Comparison of ENCODE assay signal across 13 cellular contexts in the genomic region with DNA sequence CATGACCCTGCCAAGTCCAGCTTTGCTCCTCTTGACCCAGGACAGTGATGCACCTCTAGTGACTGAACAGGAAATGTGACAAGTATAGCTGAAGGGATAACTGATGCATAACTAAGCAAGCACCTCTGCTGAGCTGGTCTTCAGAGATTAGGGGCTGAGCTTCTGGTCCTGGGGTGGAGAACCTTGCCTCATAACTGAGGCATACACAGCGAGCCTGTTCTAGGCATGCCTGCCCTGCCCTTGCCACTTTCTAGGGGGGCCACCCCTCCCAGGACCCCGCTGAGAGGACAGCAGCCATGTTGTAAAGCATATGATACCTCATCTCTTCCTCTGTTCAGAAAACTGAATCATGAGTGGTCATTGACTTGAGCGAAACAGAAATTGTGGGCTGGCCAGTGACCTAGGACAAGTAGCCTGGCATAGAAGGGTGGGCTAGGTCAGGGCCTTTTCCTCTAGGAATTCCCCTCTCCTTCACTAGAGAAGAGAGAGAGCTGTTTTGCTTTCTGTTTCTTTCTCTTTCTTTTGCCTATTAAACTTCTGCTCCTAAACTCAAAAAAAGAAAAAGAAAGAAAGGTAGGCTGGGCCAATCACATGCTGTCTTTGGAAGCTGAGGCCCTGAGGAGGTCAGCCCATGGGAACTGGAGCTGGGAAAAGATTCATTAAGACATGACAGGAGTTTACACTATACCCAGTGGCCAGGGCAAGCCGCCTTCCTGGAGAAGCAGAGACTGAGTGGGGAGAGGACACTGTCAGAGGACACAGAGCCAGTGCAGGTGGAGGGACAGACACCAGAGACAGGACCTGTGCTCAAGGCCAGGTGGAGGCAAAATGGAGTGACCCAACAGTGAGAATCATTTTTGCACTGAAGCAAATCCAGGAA. TPM values are rescaled to one million over a fixed set of nuclear protein-coding genes. Genes with fewer than 3 reads are reported as not detected.
DNase-seq lines count a peak whose midpoint lies in the region; ATAC-seq, FAIRE-seq and TF ChIP-seq lines count a peak whose summit lies in the region.
"Had no signal": no experiment of that assay in that cellular context is flagged by ENCODE, and none has a peak within 500 bp of the region (broad histone marks: within the 10 kb centered on the region; RNA-seq: fewer than 3 reads in every experiment).

No MANE protein-coding gene starts in this region.

- ATAC-seq in GM19372 (IDR thresholded peaks at IDR 0.05; ENCODE audit: low read depth, unreplicated experiment) (peak; percentile 69), HG03045 (IDR thresholded peaks at IDR 0.05; ENCODE audit: unreplicated experiment) (peak; percentile 68)
- no peak for ATAC-seq in activated naive CD8-positive, alpha-beta T cell treated with anti-CD3 and anti-CD28 coated beads, Interleukin-2, amount 10 ng/mL, durations not matched to agents 7 days and 5 days (ENCODE audit: low read depth)
- ATAC-seq: WTC11 had no signal

- no peaks in the 10 kb centered on the region for H3K9me3 ChIP-seq in ascending aorta

- POLR2A ChIA-PET in activated naive CD8-positive, alpha-beta T cell treated with anti-CD3 and anti-CD28 coated beads, Interleukin-2, amount 10 ng/mL, durations not matched to agents 7 days and 5 days (lab: Charles Lee) = no interaction called here

- no peaks in the 10 kb centered on the region for H3K27me3 Mint-ChIP-seq in activated naive CD8-positive, alpha-beta T cell treated with anti-CD3 and anti-CD28 coated beads, Interleukin-2, amount 10 ng/mL, durations not matched to agents 7 days and 5 days

- no peaks in the 10 kb centered on the region for H3K4me1 ChIP-seq in ascending aorta

- H3K4me3 ChIP-seq in ascending aorta (no peak overlapping the region), lower leg skin (ENCODE audit: low read depth, poor library complexity, severe bottlenecking) (no peak overlapping the region)
- H3K4me3 ChIP-seq: coronary artery had no signal

- intact Hi-C loops in ascending aorta (cut with DNase I) = no loop called here
- intact Hi-C loops in lower leg skin (cut with DNase I; ENCODE audit: low total_unique reads) = no loop called here

- DNase-seq in GM12892 (ENCODE audit: insufficient read length) (no peak), NOMO-1 (lab: John Stamatoyannopoulos, UW; ENCODE audit: unreplicated experiment in 2 of 2) (no peak), ascending aorta (ENCODE audit: low spot score in 2 of 2) (no peak), lower leg skin (ENCODE audit: low spot score in 2 of 2) (no peak)
- no peak for DNase-seq in activated naive CD8-positive, alpha-beta T cell treated with anti-CD3 and anti-CD28 coated beads, Interleukin-2, amount 10 ng/mL, durations not matched to agents 7 days and 5 days
- DNase-seq in activated CD4-positive, CD25-positive, alpha-beta regulatory T cell (lab: John Stamatoyannopoulos, UW) = no peak
- DNase-seq: NCI-H187 treated with DMSO at 0.1 percent for 48 hours; stimulated activated CD4-positive, alpha-beta T cell treated with anti-CD3 and anti-CD28 coated beads, Interleukin-2, amount 100 ng/mL, for 48 hours had no signal

- no peaks in the 10 kb centered on the region for H3K36me3 Mint-ChIP-seq in activated naive CD8-positive, alpha-beta T cell treated with anti-CD3 and anti-CD28 coated beads, Interleukin-2, amount 10 ng/mL, durations not matched to agents 7 days and 5 days

- H3K4me1 Mint-ChIP-seq in activated naive CD8-positive, alpha-beta T cell treated with anti-CD3 and anti-CD28 coated beads, Interleukin-2, amount 10 ng/mL, durations not matched to agents 7 days and 5 days = peaks cover 10% of the 10 kb centered on the region
- H3K4me1 Mint-ChIP-seq: WTC11 had no signal

- no peak overlapping the region for H3K27ac ChIP-seq in ascending aorta
- H3K27ac ChIP-seq: coronary artery had no signal

- no peak overlapping the region for H3K4me3 Mint-ChIP-seq in activated naive CD8-positive, alpha-beta T cell treated with anti-CD3 and anti-CD28 coated beads, Interleukin-2, amount 10 ng/mL, durations not matched to agents 7 days and 5 days
- H3K4me3 Mint-ChIP-seq: WTC11 had no signal

- no peaks in the 10 kb centered on the region for H3K9me3 Mint-ChIP-seq in activated naive CD8-positive, alpha-beta T cell treated with anti-CD3 and anti-CD28 coated beads, Interleukin-2, amount 10 ng/mL, durations not matched to agents 7 days and 5 days
- H3K9me3 Mint-ChIP-seq: WTC11 had no signal

- no peaks in the 10 kb centered on the region for H3K27me3 ChIP-seq in ascending aorta

- TF ChIP-seq POLR2A in GM12892 (IDR thresholded peaks at IDR 0.05; ENCODE audit: low read depth, low read length) (peak; percentile 61), lower leg skin (IDR thresholded peaks at IDR 0.05) (no peak)

- peak overlapping the region; percentile 30 for H3K27ac Mint-ChIP-seq in activated naive CD8-positive, alpha-beta T cell treated with anti-CD3 and anti-CD28 coated beads, Interleukin-2, amount 10 ng/mL, durations not matched to agents 7 days and 5 days
- H3K27ac Mint-ChIP-seq: WTC11 had no signal

- FAIRE-seq in GM12892 (lab: Jason Lieb, UNC) = peak; percentile 81
- FAIRE-seq: G401.6 had no signal

- peaks cover 11 to 41% of the 10 kb centered on the region in 2 donors for H3K36me3 ChIP-seq in ascending aorta

- TF ChIP-seq CTCF in ascending aorta (IDR thresholded peaks at IDR 0.05) (no peak), lower leg skin (IDR thresholded peaks at IDR 0.05) (no peak)

- WGBS in lower leg skin, 2 donors = 85 to 93% methylated on average over 4 of the region's 4 CpGs

RNA-seq across cellular contexts. Expression of a gene that starts 23.1 kb away (rescaled TPM):
- 12.4 TPM for polyA plus RNA-seq in GM12892 (2012; ENCODE audit: missing spikeins)
- 1 to 10 TPM; 6.6 to 6.9 TPM for total RNA-seq in activated naive CD8-positive, alpha-beta T cell treated with anti-CD3 and anti-CD28 coated beads, Interleukin-2, amount 10 ng/mL, durations not matched to agents 7 days and 5 days
- total RNA-seq in ascending aorta (0.21 TPM), lower leg skin (10 to 100 TPM; 10.9 to 16.5 (median 14.3) TPM)

RNA-seq across cellular contexts. Expression of a gene that starts 28.5 kb away (rescaled TPM):
- 0.98 TPM for polyA plus RNA-seq in GM12892 (2012; ENCODE audit: missing spikeins)
- total RNA-seq in activated naive CD8-positive, alpha-beta T cell treated with anti-CD3 and anti-CD28 coated beads, Interleukin-2, amount 10 ng/mL, durations not matched to agents 7 days and 5 days = under 1 TPM; 0.34 to 0.42 TPM
- 3.5 TPM for total RNA-seq in ascending aorta
- 10 to 100 TPM; 24.4 to 69.6 (median 50.8) TPM for total RNA-seq in lower leg skin
